Comparison of ENCODE assay signal across 1 cellular context in the genomic region with DNA sequence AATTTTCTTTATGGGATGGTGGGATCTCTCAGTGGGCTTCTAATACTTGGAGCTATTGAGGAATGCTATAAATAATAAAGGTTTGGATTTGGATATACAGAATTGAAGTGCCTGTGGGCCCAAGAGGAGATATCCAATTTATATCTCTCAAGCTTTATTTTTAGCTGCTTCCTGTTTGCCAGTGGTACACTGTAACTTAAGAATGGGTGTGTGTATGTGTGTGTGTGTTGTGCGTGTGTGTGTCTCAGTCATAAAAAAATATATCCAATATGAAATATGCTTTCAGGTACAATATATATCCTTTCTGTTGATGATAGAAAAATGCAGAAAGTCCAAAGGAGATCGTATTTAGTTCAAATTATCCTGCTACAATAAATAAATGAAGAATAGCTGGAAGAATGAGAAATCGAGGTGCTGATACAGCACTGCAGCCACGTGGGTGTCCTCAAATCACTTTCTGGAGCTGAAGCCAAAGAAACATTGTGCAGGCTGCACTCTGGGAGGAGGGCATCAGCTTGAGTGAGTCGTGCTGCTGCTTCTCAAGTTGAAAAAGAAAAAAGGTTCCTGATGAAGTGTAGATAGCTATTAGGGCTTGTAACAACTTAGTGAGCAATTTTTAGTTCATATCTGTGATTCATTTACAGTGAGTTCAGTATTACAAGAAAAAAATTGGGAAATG.
TF ChIP-seq lines count a peak whose summit lies in the region.

No MANE protein-coding gene starts in this region.

TF ChIP-seq in SK-N-SH, 30 proteins besides CTCF, POLR2A, EP300 and RAD21 (continued from another document):
- TF ChIP-seq, protein P1, sequence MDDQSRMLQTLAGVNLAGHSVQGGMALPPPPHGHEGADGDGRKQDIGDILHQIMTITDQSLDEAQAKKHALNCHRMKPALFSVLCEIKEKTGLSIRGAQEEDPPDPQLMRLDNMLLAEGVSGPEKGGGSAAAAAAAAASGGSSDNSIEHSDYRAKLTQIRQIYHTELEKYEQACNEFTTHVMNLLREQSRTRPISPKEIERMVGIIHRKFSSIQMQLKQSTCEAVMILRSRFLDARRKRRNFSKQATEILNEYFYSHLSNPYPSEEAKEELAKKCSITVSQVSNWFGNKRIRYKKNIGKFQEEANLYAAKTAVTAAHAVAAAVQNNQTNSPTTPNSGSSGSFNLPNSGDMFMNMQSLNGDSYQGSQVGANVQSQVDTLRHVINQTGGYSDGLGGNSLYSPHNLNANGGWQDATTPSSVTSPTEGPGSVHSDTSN (IDR thresholded peaks at IDR 0.05): 0 out of 2 replicates have a peak, but pooled peaks have one; percentile 8
- TF ChIP-seq MXI1 (IDR thresholded peaks at IDR 0.05; ENCODE audit: low read depth, low read length): peak; percentile 69
- peak; percentile 29; the same call in 1 of the 2 replicates for TF ChIP-seq USF1 (IDR thresholded peaks at IDR 0.05; ENCODE audit: borderline replicate concordance, low read depth)
- no peak for TF ChIP-seq RXRA (IDR thresholded peaks at IDR 0.05; ENCODE audit: borderline replicate concordance, low read depth)
- no peak for TF ChIP-seq FOXM1 (IDR thresholded peaks at IDR 0.05; ENCODE audit: low read depth)
- TF ChIP-seq NFIC (IDR thresholded peaks at IDR 0.05; ENCODE audit: borderline replicate concordance): peak; percentile 5; the same call in 1 of the 2 replicates
- no peak for TF ChIP-seq NRF1 (IDR thresholded peaks at IDR 0.05; ENCODE audit: low read depth, low read length)
- TF ChIP-seq, protein P2, sequence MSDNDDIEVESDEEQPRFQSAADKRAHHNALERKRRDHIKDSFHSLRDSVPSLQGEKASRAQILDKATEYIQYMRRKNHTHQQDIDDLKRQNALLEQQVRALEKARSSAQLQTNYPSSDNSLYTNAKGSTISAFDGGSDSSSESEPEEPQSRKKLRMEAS (IDR thresholded peaks at IDR 0.05; ENCODE audit: low read depth): peak; percentile 75
- TF ChIP-seq, protein P3, sequence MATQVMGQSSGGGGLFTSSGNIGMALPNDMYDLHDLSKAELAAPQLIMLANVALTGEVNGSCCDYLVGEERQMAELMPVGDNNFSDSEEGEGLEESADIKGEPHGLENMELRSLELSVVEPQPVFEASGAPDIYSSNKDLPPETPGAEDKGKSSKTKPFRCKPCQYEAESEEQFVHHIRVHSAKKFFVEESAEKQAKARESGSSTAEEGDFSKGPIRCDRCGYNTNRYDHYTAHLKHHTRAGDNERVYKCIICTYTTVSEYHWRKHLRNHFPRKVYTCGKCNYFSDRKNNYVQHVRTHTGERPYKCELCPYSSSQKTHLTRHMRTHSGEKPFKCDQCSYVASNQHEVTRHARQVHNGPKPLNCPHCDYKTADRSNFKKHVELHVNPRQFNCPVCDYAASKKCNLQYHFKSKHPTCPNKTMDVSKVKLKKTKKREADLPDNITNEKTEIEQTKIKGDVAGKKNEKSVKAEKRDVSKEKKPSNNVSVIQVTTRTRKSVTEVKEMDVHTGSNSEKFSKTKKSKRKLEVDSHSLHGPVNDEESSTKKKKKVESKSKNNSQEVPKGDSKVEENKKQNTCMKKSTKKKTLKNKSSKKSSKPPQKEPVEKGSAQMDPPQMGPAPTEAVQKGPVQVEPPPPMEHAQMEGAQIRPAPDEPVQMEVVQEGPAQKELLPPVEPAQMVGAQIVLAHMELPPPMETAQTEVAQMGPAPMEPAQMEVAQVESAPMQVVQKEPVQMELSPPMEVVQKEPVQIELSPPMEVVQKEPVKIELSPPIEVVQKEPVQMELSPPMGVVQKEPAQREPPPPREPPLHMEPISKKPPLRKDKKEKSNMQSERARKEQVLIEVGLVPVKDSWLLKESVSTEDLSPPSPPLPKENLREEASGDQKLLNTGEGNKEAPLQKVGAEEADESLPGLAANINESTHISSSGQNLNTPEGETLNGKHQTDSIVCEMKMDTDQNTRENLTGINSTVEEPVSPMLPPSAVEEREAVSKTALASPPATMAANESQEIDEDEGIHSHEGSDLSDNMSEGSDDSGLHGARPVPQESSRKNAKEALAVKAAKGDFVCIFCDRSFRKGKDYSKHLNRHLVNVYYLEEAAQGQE (IDR thresholded peaks at IDR 0.05; ENCODE audit: low read depth, low read length): no peak
- TF ChIP-seq TCF12 (IDR thresholded peaks at IDR 0.05): peak; percentile 44; the same call in 1 of the 2 replicates
- TF ChIP-seq SMC3 (IDR thresholded peaks at IDR 0.05; ENCODE audit: low read depth, low read length): no peak
